In genomic region chr5:14778789-14779070, GRCh38 we compare ENCODE assay signal across 1 cellular context.
TF ChIP-seq lines count a peak whose summit lies in the region.

No MANE protein-coding gene starts in this region.

TF ChIP-seq in WTC11, 78 proteins besides CTCF, POLR2A, EP300 and RAD21 (continued from another document):
- TF ChIP-seq TP53 (CRISPR knock-in tag; IDR thresholded peaks at IDR 0.05) (no peak), ESRRA (CRISPR knock-in tag; IDR thresholded peaks at IDR 0.05; ENCODE audit: borderline replicate concordance) (no peak)
